ENCODE assay signal across 1 cellular context in the genomic region with DNA sequence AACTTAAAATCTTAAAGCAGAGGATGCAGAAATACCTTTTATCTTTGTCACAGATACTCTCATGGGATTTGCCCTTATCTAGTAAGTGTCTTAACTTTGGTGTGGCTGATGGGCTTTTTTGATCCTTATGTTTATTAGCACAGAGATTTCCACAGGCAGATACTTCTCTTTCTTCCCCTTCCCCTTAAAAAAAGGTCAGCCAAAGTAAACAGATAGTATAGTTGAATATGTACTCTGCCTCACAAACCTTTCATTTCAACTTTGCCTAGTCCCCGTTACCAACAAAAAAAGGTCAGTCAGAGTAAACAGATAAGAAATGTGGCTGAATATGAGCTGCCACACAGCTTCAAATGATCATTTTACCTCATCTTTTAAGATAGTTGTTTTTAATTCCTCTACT.
A peak's percentile ranks its signal among the peaks of the same experiment; 100 is the strongest.
TF ChIP-seq lines count a peak whose summit lies in the region.

No MANE protein-coding gene starts in this region.

TF ChIP-seq in HepG2, 621 proteins besides CTCF, POLR2A, EP300 and RAD21 (continued from another document and continues in another):
- TF ChIP-seq, protein P1, sequence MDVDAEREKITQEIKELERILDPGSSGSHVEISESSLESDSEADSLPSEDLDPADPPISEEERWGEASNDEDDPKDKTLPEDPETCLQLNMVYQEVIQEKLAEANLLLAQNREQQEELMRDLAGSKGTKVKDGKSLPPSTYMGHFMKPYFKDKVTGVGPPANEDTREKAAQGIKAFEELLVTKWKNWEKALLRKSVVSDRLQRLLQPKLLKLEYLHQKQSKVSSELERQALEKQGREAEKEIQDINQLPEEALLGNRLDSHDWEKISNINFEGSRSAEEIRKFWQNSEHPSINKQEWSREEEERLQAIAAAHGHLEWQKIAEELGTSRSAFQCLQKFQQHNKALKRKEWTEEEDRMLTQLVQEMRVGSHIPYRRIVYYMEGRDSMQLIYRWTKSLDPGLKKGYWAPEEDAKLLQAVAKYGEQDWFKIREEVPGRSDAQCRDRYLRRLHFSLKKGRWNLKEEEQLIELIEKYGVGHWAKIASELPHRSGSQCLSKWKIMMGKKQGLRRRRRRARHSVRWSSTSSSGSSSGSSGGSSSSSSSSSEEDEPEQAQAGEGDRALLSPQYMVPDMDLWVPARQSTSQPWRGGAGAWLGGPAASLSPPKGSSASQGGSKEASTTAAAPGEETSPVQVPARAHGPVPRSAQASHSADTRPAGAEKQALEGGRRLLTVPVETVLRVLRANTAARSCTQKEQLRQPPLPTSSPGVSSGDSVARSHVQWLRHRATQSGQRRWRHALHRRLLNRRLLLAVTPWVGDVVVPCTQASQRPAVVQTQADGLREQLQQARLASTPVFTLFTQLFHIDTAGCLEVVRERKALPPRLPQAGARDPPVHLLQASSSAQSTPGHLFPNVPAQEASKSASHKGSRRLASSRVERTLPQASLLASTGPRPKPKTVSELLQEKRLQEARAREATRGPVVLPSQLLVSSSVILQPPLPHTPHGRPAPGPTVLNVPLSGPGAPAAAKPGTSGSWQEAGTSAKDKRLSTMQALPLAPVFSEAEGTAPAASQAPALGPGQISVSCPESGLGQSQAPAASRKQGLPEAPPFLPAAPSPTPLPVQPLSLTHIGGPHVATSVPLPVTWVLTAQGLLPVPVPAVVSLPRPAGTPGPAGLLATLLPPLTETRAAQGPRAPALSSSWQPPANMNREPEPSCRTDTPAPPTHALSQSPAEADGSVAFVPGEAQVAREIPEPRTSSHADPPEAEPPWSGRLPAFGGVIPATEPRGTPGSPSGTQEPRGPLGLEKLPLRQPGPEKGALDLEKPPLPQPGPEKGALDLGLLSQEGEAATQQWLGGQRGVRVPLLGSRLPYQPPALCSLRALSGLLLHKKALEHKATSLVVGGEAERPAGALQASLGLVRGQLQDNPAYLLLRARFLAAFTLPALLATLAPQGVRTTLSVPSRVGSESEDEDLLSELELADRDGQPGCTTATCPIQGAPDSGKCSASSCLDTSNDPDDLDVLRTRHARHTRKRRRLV (CRISPR knock-in tag; IDR thresholded peaks at IDR 0.05) = no peak
- TF ChIP-seq, protein P2, sequence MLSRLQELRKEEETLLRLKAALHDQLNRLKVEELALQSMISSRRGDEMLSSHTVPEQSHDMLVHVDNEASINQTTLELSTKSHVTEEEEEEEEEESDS (CRISPR knock-in tag; IDR thresholded peaks at IDR 0.05; ENCODE audit: borderline replicate concordance) = no peak
- TF ChIP-seq ZNF510 (CRISPR knock-in tag; IDR thresholded peaks at IDR 0.05; ENCODE audit: low read depth) (no peak), HMG20A (CRISPR knock-in tag; IDR thresholded peaks at IDR 0.05; ENCODE audit: borderline replicate concordance) (peak; percentile 82), KDM5A (IDR thresholded peaks at IDR 0.05; ENCODE audit: borderline replicate concordance, low read length) (no peak), SUZ12 (IDR thresholded peaks at IDR 0.05; ENCODE audit: low read depth, low read length) (no peak), RFXAP (CRISPR knock-in tag; IDR thresholded peaks at IDR 0.05; ENCODE audit: borderline replicate concordance) (no peak), TBX2 (CRISPR knock-in tag; IDR thresholded peaks at IDR 0.05; ENCODE audit: borderline replicate concordance) (peak; percentile 83), FLYWCH1 (CRISPR knock-in tag; IDR thresholded peaks at IDR 0.05) (no peak), TCF7 (IDR thresholded peaks at IDR 0.05; ENCODE audit: low read depth) (peak; percentile 97), ZBTB3 (CRISPR knock-in tag; IDR thresholded peaks at IDR 0.05; ENCODE audit: borderline replicate concordance, low read depth) (no peak), ZFP37 (CRISPR knock-in tag; IDR thresholded peaks at IDR 0.05; ENCODE audit: borderline replicate concordance) (no peak), ZNF768 (CRISPR knock-in tag; IDR thresholded peaks at IDR 0.05) (no peak), ZNF629 (CRISPR knock-in tag; conservative IDR thresholded peaks at IDR 0.05) (no peak), PHF20 (CRISPR knock-in tag; IDR thresholded peaks at IDR 0.05) (no peak), ZNF225 (CRISPR knock-in tag; IDR thresholded peaks at IDR 0.05) (no peak), ZNF17 (CRISPR knock-in tag; IDR thresholded peaks at IDR 0.05) (no peak), MEIS1 (CRISPR knock-in tag; IDR thresholded peaks at IDR 0.05; ENCODE audit: borderline replicate concordance) (no peak), ZNF564 (CRISPR knock-in tag; IDR thresholded peaks at IDR 0.05) (no peak), U2AF1 (optimal IDR thresholded peaks at IDR 0.05; ENCODE audit: low read depth, low read length) (no peak), TSC22D2 (CRISPR knock-in tag; IDR thresholded peaks at IDR 0.05; ENCODE audit: borderline replicate concordance) (no peak), NR3C1 (CRISPR knock-in tag; IDR thresholded peaks at IDR 0.05) (no peak), ZC3H4 (CRISPR knock-in tag; IDR thresholded peaks at IDR 0.05; ENCODE audit: borderline replicate concordance) (no peak), POLR2AphosphoS5 (IDR thresholded peaks at IDR 0.05; ENCODE audit: low read depth, low read length) (no peak), CAMTA2 (CRISPR knock-in tag; IDR thresholded peaks at IDR 0.05; ENCODE audit: borderline replicate concordance) (no peak), SRF (IDR thresholded peaks at IDR 0.05; ENCODE audit: low read depth, low read length) (no peak), ZFP36 (IDR thresholded peaks at IDR 0.05; ENCODE audit: borderline replicate concordance, low read depth, low read length, partially characterized antibody) (no peak), KDM1A (CRISPR knock-in tag; IDR thresholded peaks at IDR 0.05) (no peak), ZSCAN31 (CRISPR knock-in tag; IDR thresholded peaks at IDR 0.05; ENCODE audit: low read depth) (no peak)
- TF ChIP-seq, protein P3, sequence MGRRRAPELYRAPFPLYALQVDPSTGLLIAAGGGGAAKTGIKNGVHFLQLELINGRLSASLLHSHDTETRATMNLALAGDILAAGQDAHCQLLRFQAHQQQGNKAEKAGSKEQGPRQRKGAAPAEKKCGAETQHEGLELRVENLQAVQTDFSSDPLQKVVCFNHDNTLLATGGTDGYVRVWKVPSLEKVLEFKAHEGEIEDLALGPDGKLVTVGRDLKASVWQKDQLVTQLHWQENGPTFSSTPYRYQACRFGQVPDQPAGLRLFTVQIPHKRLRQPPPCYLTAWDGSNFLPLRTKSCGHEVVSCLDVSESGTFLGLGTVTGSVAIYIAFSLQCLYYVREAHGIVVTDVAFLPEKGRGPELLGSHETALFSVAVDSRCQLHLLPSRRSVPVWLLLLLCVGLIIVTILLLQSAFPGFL (CRISPR knock-in tag; IDR thresholded peaks at IDR 0.05) = no peak
- TF ChIP-seq, protein P4, sequence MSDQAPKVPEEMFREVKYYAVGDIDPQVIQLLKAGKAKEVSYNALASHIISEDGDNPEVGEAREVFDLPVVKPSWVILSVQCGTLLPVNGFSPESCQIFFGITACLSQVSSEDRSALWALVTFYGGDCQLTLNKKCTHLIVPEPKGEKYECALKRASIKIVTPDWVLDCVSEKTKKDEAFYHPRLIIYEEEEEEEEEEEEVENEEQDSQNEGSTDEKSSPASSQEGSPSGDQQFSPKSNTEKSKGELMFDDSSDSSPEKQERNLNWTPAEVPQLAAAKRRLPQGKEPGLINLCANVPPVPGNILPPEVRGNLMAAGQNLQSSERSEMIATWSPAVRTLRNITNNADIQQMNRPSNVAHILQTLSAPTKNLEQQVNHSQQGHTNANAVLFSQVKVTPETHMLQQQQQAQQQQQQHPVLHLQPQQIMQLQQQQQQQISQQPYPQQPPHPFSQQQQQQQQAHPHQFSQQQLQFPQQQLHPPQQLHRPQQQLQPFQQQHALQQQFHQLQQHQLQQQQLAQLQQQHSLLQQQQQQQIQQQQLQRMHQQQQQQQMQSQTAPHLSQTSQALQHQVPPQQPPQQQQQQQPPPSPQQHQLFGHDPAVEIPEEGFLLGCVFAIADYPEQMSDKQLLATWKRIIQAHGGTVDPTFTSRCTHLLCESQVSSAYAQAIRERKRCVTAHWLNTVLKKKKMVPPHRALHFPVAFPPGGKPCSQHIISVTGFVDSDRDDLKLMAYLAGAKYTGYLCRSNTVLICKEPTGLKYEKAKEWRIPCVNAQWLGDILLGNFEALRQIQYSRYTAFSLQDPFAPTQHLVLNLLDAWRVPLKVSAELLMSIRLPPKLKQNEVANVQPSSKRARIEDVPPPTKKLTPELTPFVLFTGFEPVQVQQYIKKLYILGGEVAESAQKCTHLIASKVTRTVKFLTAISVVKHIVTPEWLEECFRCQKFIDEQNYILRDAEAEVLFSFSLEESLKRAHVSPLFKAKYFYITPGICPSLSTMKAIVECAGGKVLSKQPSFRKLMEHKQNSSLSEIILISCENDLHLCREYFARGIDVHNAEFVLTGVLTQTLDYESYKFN (CRISPR knock-in tag; conservative IDR thresholded peaks at IDR 0.05) = peak; percentile 51
- TF ChIP-seq, protein P5, sequence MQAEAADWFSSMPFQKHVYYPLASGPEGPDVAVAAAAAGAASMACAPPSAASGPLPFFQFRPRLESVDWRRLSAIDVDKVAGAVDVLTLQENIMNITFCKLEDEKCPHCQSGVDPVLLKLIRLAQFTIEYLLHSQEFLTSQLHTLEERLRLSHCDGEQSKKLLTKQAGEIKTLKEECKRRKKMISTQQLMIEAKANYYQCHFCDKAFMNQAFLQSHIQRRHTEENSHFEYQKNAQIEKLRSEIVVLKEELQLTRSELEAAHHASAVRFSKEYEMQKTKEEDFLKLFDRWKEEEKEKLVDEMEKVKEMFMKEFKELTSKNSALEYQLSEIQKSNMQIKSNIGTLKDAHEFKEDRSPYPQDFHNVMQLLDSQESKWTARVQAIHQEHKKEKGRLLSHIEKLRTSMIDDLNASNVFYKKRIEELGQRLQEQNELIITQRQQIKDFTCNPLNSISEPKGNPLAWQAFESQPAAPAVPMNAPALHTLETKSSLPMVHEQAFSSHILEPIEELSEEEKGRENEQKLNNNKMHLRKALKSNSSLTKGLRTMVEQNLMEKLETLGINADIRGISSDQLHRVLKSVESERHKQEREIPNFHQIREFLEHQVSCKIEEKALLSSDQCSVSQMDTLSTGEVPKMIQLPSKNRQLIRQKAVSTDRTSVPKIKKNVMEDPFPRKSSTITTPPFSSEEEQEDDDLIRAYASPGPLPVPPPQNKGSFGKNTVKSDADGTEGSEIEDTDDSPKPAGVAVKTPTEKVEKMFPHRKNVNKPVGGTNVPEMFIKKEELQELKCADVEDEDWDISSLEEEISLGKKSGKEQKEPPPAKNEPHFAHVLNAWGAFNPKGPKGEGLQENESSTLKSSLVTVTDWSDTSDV (CRISPR knock-in tag; IDR thresholded peaks at IDR 0.05) = no peak
- TF ChIP-seq, protein P6, sequence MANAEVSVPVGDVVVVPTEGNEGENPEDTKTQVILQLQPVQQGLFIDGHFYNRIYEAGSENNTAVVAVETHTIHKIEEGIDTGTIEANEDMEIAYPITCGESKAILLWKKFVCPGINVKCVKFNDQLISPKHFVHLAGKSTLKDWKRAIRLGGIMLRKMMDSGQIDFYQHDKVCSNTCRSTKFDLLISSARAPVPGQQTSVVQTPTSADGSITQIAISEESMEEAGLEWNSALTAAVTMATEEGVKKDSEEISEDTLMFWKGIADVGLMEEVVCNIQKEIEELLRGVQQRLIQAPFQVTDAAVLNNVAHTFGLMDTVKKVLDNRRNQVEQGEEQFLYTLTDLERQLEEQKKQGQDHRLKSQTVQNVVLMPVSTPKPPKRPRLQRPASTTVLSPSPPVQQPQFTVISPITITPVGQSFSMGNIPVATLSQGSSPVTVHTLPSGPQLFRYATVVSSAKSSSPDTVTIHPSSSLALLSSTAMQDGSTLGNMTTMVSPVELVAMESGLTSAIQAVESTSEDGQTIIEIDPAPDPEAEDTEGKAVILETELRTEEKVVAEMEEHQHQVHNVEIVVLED (CRISPR knock-in tag; IDR thresholded peaks at IDR 0.05; ENCODE audit: borderline replicate concordance) = no peak
- TF ChIP-seq, protein P7, sequence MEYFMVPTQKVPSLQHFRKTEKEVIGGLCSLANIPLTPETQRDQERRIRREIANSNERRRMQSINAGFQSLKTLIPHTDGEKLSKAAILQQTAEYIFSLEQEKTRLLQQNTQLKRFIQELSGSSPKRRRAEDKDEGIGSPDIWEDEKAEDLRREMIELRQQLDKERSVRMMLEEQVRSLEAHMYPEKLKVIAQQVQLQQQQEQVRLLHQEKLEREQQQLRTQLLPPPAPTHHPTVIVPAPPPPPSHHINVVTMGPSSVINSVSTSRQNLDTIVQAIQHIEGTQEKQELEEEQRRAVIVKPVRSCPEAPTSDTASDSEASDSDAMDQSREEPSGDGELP (IDR thresholded peaks at IDR 0.05; ENCODE audit: borderline replicate concordance, low read depth) = no peak
- TF ChIP-seq, protein P8, sequence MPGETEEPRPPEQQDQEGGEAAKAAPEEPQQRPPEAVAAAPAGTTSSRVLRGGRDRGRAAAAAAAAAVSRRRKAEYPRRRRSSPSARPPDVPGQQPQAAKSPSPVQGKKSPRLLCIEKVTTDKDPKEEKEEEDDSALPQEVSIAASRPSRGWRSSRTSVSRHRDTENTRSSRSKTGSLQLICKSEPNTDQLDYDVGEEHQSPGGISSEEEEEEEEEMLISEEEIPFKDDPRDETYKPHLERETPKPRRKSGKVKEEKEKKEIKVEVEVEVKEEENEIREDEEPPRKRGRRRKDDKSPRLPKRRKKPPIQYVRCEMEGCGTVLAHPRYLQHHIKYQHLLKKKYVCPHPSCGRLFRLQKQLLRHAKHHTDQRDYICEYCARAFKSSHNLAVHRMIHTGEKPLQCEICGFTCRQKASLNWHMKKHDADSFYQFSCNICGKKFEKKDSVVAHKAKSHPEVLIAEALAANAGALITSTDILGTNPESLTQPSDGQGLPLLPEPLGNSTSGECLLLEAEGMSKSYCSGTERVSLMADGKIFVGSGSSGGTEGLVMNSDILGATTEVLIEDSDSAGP (CRISPR knock-in tag; IDR thresholded peaks at IDR 0.05; ENCODE audit: borderline replicate concordance) = no peak
- TF ChIP-seq, protein P9, sequence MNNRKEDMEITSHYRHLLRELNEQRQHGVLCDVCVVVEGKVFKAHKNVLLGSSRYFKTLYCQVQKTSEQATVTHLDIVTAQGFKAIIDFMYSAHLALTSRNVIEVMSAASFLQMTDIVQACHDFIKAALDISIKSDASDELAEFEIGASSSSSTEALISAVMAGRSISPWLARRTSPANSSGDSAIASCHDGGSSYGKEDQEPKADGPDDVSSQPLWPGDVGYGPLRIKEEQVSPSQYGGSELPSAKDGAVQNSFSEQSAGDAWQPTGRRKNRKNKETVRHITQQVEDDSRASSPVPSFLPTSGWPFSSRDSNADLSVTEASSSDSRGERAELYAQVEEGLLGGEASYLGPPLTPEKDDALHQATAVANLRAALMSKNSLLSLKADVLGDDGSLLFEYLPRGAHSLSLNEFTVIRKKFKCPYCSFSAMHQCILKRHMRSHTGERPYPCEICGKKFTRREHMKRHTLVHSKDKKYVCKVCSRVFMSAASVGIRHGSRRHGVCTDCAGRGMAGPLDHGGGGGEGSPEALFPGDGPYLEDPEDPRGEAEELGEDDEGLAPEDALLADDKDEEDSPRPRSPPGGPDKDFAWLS (CRISPR knock-in tag; IDR thresholded peaks at IDR 0.05; ENCODE audit: borderline replicate concordance) = no peak
- TF ChIP-seq, protein P10, sequence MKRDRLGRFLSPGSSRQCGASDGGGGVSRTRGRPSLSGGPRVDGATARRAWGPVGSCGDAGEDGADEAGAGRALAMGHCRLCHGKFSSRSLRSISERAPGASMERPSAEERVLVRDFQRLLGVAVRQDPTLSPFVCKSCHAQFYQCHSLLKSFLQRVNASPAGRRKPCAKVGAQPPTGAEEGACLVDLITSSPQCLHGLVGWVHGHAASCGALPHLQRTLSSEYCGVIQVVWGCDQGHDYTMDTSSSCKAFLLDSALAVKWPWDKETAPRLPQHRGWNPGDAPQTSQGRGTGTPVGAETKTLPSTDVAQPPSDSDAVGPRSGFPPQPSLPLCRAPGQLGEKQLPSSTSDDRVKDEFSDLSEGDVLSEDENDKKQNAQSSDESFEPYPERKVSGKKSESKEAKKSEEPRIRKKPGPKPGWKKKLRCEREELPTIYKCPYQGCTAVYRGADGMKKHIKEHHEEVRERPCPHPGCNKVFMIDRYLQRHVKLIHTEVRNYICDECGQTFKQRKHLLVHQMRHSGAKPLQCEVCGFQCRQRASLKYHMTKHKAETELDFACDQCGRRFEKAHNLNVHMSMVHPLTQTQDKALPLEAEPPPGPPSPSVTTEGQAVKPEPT (CRISPR knock-in tag; IDR thresholded peaks at IDR 0.05; ENCODE audit: low read depth) = no peak
